In genomic region chr20:63080411-63080810, GRCh38 we compare ENCODE assay signal across 23 cellular contexts.
A peak's percentile ranks its signal among the peaks of the same experiment; 100 is the strongest.
DNase-seq lines count a peak whose midpoint lies in the region; ATAC-seq and TF ChIP-seq lines count a peak whose summit lies in the region.
"Had no signal": no experiment of that assay in that cellular context is flagged by ENCODE, and none has a peak within 500 bp of the region (broad histone marks: within the 10 kb centered on the region; RNA-seq: fewer than 3 reads in every experiment).

No MANE protein-coding gene starts in this region.

- H3K4me1 Mint-ChIP-seq in activated naive CD8-positive, alpha-beta T cell treated with anti-CD3 and anti-CD28 coated beads, Interleukin-2, amount 10 ng/mL, durations not matched to agents 7 days and 5 days, result no peaks in the 10 kb centered on the region
- no peaks in the 10 kb centered on the region for H3K4me1 Mint-ChIP-seq in activated naive CD8-positive, alpha-beta T cell treated with anti-CD3 and anti-CD28 coated beads, Interleukin-2, amount 50 U/mL, for 24 hours
- no peaks in the 10 kb centered on the region for H3K4me1 Mint-ChIP-seq in CD14-positive monocyte
- H3K4me1 Mint-ChIP-seq in WTC11, result no peaks in the 10 kb centered on the region; the same call in 1 of the 2 replicates
- no peaks in the 10 kb centered on the region for H3K4me1 Mint-ChIP-seq in stimulated activated naive B cell treated with anti-CD40 and anti-IgM and Interleukin-4, amounts not matched to agents 10 μg/mL and 1 μg/mL and 100 μg/mL, for 72 hours
- H3K4me1 Mint-ChIP-seq: IgD-negative memory B cell had no signal

- no peaks in the 10 kb centered on the region for H3K79me2 ChIP-seq in osteoblast (ENCODE audit: insufficient read depth, low read length)

- no peaks in the 10 kb centered on the region for H3K36me3 Mint-ChIP-seq in activated naive CD8-positive, alpha-beta T cell treated with anti-CD3 and anti-CD28 coated beads, Interleukin-2, amount 10 ng/mL, durations not matched to agents 7 days and 5 days
- H3K36me3 Mint-ChIP-seq in activated naive CD8-positive, alpha-beta T cell treated with anti-CD3 and anti-CD28 coated beads, Interleukin-2, amount 50 U/mL, for 24 hours (ENCODE audit: low read depth), result peaks cover 3% of the 10 kb centered on the region
- H3K36me3 Mint-ChIP-seq in CD14-positive monocyte (no peaks in the 10 kb centered on the region), WTC11 (no peaks in the 10 kb centered on the region)
- H3K36me3 Mint-ChIP-seq in stimulated activated naive B cell treated with anti-CD40 and anti-IgM and Interleukin-4, amounts not matched to agents 10 μg/mL and 1 μg/mL and 100 μg/mL, for 72 hours, result peaks cover 0 to 6% of the 10 kb centered on the region in 2 donors
- H3K36me3 Mint-ChIP-seq: CD8-positive, alpha-beta T cell had no signal

- H3K36me3 ChIP-seq in osteoblast (ENCODE audit: insufficient read depth, low read length) (no peaks in the 10 kb centered on the region), tibial nerve (no peaks in the 10 kb centered on the region)
- H3K36me3 ChIP-seq: BLaER1, MG63 had no signal

- no peak for ATAC-seq in activated naive CD8-positive, alpha-beta T cell treated with anti-CD3 and anti-CD28 coated beads, Interleukin-2, amount 10 ng/mL, durations not matched to agents 7 days and 5 days (ENCODE audit: low read depth)
- ATAC-seq in activated naive CD8-positive, alpha-beta T cell treated with anti-CD3 and anti-CD28 coated beads, Interleukin-2, amount 50 U/mL, for 24 hours, result no peak
- ATAC-seq in WTC11, result no peak
- no peak for ATAC-seq in stimulated activated naive B cell treated with anti-CD40 and anti-IgM and Interleukin-4, amounts not matched to agents 10 μg/mL and 1 μg/mL and 100 μg/mL, for 72 hours (replicated peaks)
- ATAC-seq: A549; CD8-positive, alpha-beta T cell; PC-3 had no signal

- 77 to 87% methylated on average over 6 to 8 of the region's 10 CpGs for whole genome bisulfite sequencing in tibial nerve, 2 donors

- no peak for TF ChIP-seq EP300 in tibial nerve (IDR thresholded peaks at IDR 0.05)

- TF ChIP-seq CTCF in CD14-positive monocyte (IDR thresholded peaks at IDR 0.05), result no peak
- TF ChIP-seq CTCF in WTC11 (IDR thresholded peaks at IDR 0.05), result no peak
- TF ChIP-seq CTCF in osteoblast (IDR thresholded peaks at IDR 0.05; ENCODE audit: extremely low read depth, low read depth, low read length), result no peak
- TF ChIP-seq CTCF in tibial nerve (IDR thresholded peaks at IDR 0.05), result no peak

- no peak overlapping the region for H3K27ac Mint-ChIP-seq in activated naive CD8-positive, alpha-beta T cell treated with anti-CD3 and anti-CD28 coated beads, Interleukin-2, amount 10 ng/mL, durations not matched to agents 7 days and 5 days
- no peak overlapping the region for H3K27ac Mint-ChIP-seq in activated naive CD8-positive, alpha-beta T cell treated with anti-CD3 and anti-CD28 coated beads, Interleukin-2, amount 50 U/mL, for 24 hours
- H3K27ac Mint-ChIP-seq in CD14-positive monocyte (no peak overlapping the region), WTC11 (no peak overlapping the region)
- no peak overlapping the region for H3K27ac Mint-ChIP-seq in stimulated activated naive B cell treated with anti-CD40 and anti-IgM and Interleukin-4, amounts not matched to agents 10 μg/mL and 1 μg/mL and 100 μg/mL, for 72 hours
- H3K27ac Mint-ChIP-seq: CD8-positive, alpha-beta T cell; IgD-negative memory B cell had no signal

- H3K27me3 ChIP-seq in osteoblast (ENCODE audit: insufficient read depth, low read length) (peaks cover 8% of the 10 kb centered on the region), tibial nerve (peaks cover 0 to 34% of the 10 kb centered on the region in 2 donors)

- no peaks in the 10 kb centered on the region for H4K20me1 ChIP-seq in osteoblast (ENCODE audit: insufficient read depth, low read length)

- H3K4me3 ChIP-seq in osteoblast (ENCODE audit: insufficient read depth, low read length) (no peak overlapping the region), tibial nerve (no peak overlapping the region)
- H3K4me3 ChIP-seq: A549, BLaER1, GM23248, MG63 had no signal

- POLR2A ChIA-PET in activated naive CD8-positive, alpha-beta T cell treated with anti-CD3 and anti-CD28 coated beads, Interleukin-2, amount 10 ng/mL, durations not matched to agents 7 days and 5 days (lab: Charles Lee), result no interaction called here
- POLR2A ChIA-PET in WTC11 (lab: Charles Lee), result no interaction called here

- DNase-seq in activated naive CD8-positive, alpha-beta T cell treated with anti-CD3 and anti-CD28 coated beads, Interleukin-2, amount 10 ng/mL, durations not matched to agents 7 days and 5 days, result peak; percentile 16
- DNase-seq in activated naive CD8-positive, alpha-beta T cell treated with anti-CD3 and anti-CD28 coated beads, Interleukin-2, amount 50 U/mL, for 24 hours, result no peak
- peak; percentile 22 for DNase-seq in CD14-positive monocyte (ENCODE audit: low spot score)
- DNase-seq in WTC11 (ENCODE audit: low spot score), result peak; percentile 5
- peak; percentile 8 for DNase-seq in osteoblast (ENCODE audit: insufficient read length, low spot score, missing footprints)
- DNase-seq in stimulated activated naive B cell treated with anti-CD40 and anti-IgM and Interleukin-4, amounts not matched to agents 10 μg/mL and 1 μg/mL and 100 μg/mL, for 72 hours, result no peak
- no peak for DNase-seq in COLO829 (ENCODE audit: low spot score)
- no peak for DNase-seq in tibial nerve (ENCODE audit: low spot score in 2 of 2)
- DNase-seq: CD8-positive, alpha-beta T cell; GM23248; HCEC 1CT; Kasumi-1; MG63; NCI-H1048; NCI-H1436; NCI-H2029; NCI-H2171; NCI-H526; PC-3 had no signal

- peaks cover 2% of the 10 kb centered on the region for H3K9me3 ChIP-seq in osteoblast (ENCODE audit: low read depth, low read length)
- H3K9me3 ChIP-seq in tibial nerve, result peaks cover 0 to 56% (median 8%) of the 10 kb centered on the region in 4 donors

- no peak overlapping the region for H3K4me2 ChIP-seq in osteoblast (ENCODE audit: insufficient read depth, low read length)
- H3K4me2 ChIP-seq: A549, BLaER1 had no signal

- no peak overlapping the region for H2AFZ ChIP-seq in osteoblast (ENCODE audit: low read length)
- H2AFZ ChIP-seq: GM23248 had no signal

- peaks cover 14% of the 10 kb centered on the region for H3K9me3 Mint-ChIP-seq in activated naive CD8-positive, alpha-beta T cell treated with anti-CD3 and anti-CD28 coated beads, Interleukin-2, amount 10 ng/mL, durations not matched to agents 7 days and 5 days
- peaks cover 33% of the 10 kb centered on the region for H3K9me3 Mint-ChIP-seq in activated naive CD8-positive, alpha-beta T cell treated with anti-CD3 and anti-CD28 coated beads, Interleukin-2, amount 50 U/mL, for 24 hours
- H3K9me3 Mint-ChIP-seq in CD14-positive monocyte, result peaks cover 8 to 26% (median 18%) of the 10 kb centered on the region in 7 donors
- peaks cover 26% of the 10 kb centered on the region for H3K9me3 Mint-ChIP-seq in WTC11
- H3K9me3 Mint-ChIP-seq in stimulated activated naive B cell treated with anti-CD40 and anti-IgM and Interleukin-4, amounts not matched to agents 10 μg/mL and 1 μg/mL and 100 μg/mL, for 72 hours, result peaks cover 25 to 32% of the 10 kb centered on the region in 2 donors

- intact Hi-C loops in CD14-positive monocyte (cut with micrococcal nuclease), result no loop called here

- H3K4me1 ChIP-seq in osteoblast (ENCODE audit: insufficient read depth, low read length) (no peaks in the 10 kb centered on the region), tibial nerve (no peaks in the 10 kb centered on the region)
- H3K4me1 ChIP-seq: A549 had no signal

- peaks cover 9% of the 10 kb centered on the region for H3K27me3 Mint-ChIP-seq in activated naive CD8-positive, alpha-beta T cell treated with anti-CD3 and anti-CD28 coated beads, Interleukin-2, amount 10 ng/mL, durations not matched to agents 7 days and 5 days
- peaks cover 29% of the 10 kb centered on the region for H3K27me3 Mint-ChIP-seq in activated naive CD8-positive, alpha-beta T cell treated with anti-CD3 and anti-CD28 coated beads, Interleukin-2, amount 50 U/mL, for 24 hours
- H3K27me3 Mint-ChIP-seq in CD14-positive monocyte (ENCODE audit: low read depth in 3 of 3) (peaks cover 4 to 12% (median 7%) of the 10 kb centered on the region in 3 donors), WTC11 (ENCODE audit: low read depth) (peaks cover 22% of the 10 kb centered on the region)
- peaks cover 48% of the 10 kb centered on the region in 2 donors for H3K27me3 Mint-ChIP-seq in stimulated activated naive B cell treated with anti-CD40 and anti-IgM and Interleukin-4, amounts not matched to agents 10 μg/mL and 1 μg/mL and 100 μg/mL, for 72 hours

- no peak overlapping the region for H3K27ac ChIP-seq in osteoblast (ENCODE audit: low read depth, low read length)
- H3K27ac ChIP-seq in tibial nerve, result no peak overlapping the region
- H3K27ac ChIP-seq: A549, BLaER1, GM23248, RWPE1 had no signal

- H3K4me3 Mint-ChIP-seq in activated naive CD8-positive, alpha-beta T cell treated with anti-CD3 and anti-CD28 coated beads, Interleukin-2, amount 10 ng/mL, durations not matched to agents 7 days and 5 days, result no peak overlapping the region
- H3K4me3 Mint-ChIP-seq in activated naive CD8-positive, alpha-beta T cell treated with anti-CD3 and anti-CD28 coated beads, Interleukin-2, amount 50 U/mL, for 24 hours, result no peak overlapping the region
- no peak overlapping the region for H3K4me3 Mint-ChIP-seq in CD14-positive monocyte
- no peak overlapping the region for H3K4me3 Mint-ChIP-seq in WTC11
- no peak overlapping the region for H3K4me3 Mint-ChIP-seq in stimulated activated naive B cell treated with anti-CD40 and anti-IgM and Interleukin-4, amounts not matched to agents 10 μg/mL and 1 μg/mL and 100 μg/mL, for 72 hours
- H3K4me3 Mint-ChIP-seq: CD8-positive, alpha-beta T cell; IgD-negative memory B cell had no signal

- CTCF ChIA-PET in WTC11 (lab: Charles Lee), result no interaction called here

- TF ChIP-seq POLR2A in tibial nerve (IDR thresholded peaks at IDR 0.05), result no peak

TF ChIP-seq in WTC11, 78 proteins besides CTCF, POLR2A, EP300 and RAD21 (continues in another document):
- TF ChIP-seq FOXP1 (CRISPR knock-in tag; IDR thresholded peaks at IDR 0.05; ENCODE audit: borderline replicate concordance), result no peak
- no peak for TF ChIP-seq GTF2I (CRISPR knock-in tag; conservative IDR thresholded peaks at IDR 0.05)
- TF ChIP-seq CREM (CRISPR knock-in tag; IDR thresholded peaks at IDR 0.05), result no peak
- no peak for TF ChIP-seq ZMAT4 (CRISPR knock-in tag; IDR thresholded peaks at IDR 0.05)
- TF ChIP-seq IRF1 (CRISPR knock-in tag; IDR thresholded peaks at IDR 0.05), result no peak
- TF ChIP-seq ELF4 (CRISPR knock-in tag; IDR thresholded peaks at IDR 0.05; ENCODE audit: low read depth), result no peak

Comparison
In these comparisons a context has a peak if more than half of its experiments do, and no peak if none do; other contexts are left out.
1. DNase-seq: peak in activated naive CD8-positive, alpha-beta T cell treated with anti-CD3 and anti-CD28 coated beads, Interleukin-2, amount 10 ng/mL, durations not matched to agents 7 days and 5 days (single experiment), CD14-positive monocyte (single experiment), WTC11 (single experiment) and osteoblast (single experiment); none in activated naive CD8-positive, alpha-beta T cell treated with anti-CD3 and anti-CD28 coated beads, Interleukin-2, amount 50 U/mL, for 24 hours (single experiment), stimulated activated naive B cell treated with anti-CD40 and anti-IgM and Interleukin-4, amounts not matched to agents 10 μg/mL and 1 μg/mL and 100 μg/mL, for 72 hours (single experiment), COLO829 (single experiment) and tibial nerve (0 of 2).